ENCODE assay signal across 10 cellular contexts in genomic region chr4:13527192-13527982, GRCh38. TPM values are rescaled to one million over a fixed set of nuclear protein-coding genes. Genes with fewer than 3 reads are reported as not detected.
DNase-seq lines count a peak whose midpoint lies in the region; ATAC-seq and TF ChIP-seq lines count a peak whose summit lies in the region.
"Had no signal": no experiment of that assay in that cellular context is flagged by ENCODE, and none has a peak within 500 bp of the region (broad histone marks: within the 10 kb centered on the region; RNA-seq: fewer than 3 reads in every experiment).

No MANE protein-coding gene starts in this region.

- H3K9me3 ChIP-seq in H9 (ENCODE audit: control insufficient read depth, low read depth, low read length) (peaks cover 8% of the 10 kb centered on the region), lower lobe of right lung (peaks cover 9% of the 10 kb centered on the region)

- TF ChIP-seq CTCF in H9 (conservative IDR thresholded peaks at IDR 0.05): no peak
- no peak for TF ChIP-seq CTCF in activated CD8-positive, alpha-beta T cell treated with anti-CD3 and anti-CD28 coated beads for 36 hours (IDR thresholded peaks at IDR 0.05)
- no peak for TF ChIP-seq CTCF in osteocyte (IDR thresholded peaks at IDR 0.05)
- no peak for TF ChIP-seq CTCF in lower lobe of right lung (IDR thresholded peaks at IDR 0.05)

- no peak overlapping the region for H2BK15ac ChIP-seq in H9 (ENCODE audit: low read depth, low read length)

- no peak overlapping the region for H3K18ac ChIP-seq in H9 (ENCODE audit: insufficient read length, low read depth, low read length)

- H3K4me3 Mint-ChIP-seq in H9 (peak overlapping the region in 1 of 2 experiments; percentile 60; a peak in 1 of 5 replicates), osteocyte (ENCODE audit: unreplicated experiment) (no peak overlapping the region)
- no peak overlapping the region for H3K4me3 Mint-ChIP-seq in activated CD8-positive, alpha-beta T cell treated with anti-CD3 and anti-CD28 coated beads for 36 hours

- H2BK120ac ChIP-seq in H9 (ENCODE audit: low read depth, low read length, poor library complexity, severe bottlenecking): no peak overlapping the region

- H3K4me1 ChIP-seq in H9 (ENCODE audit: insufficient read depth, low read length): no peaks in the 10 kb centered on the region; the same call in 1 of the 2 replicates
- peaks cover 21% of the 10 kb centered on the region for H3K4me1 ChIP-seq in lower lobe of right lung

- H3K4ac ChIP-seq in H9 (ENCODE audit: low read depth, low read length): no peak overlapping the region

- intact Hi-C loops in activated CD8-positive, alpha-beta T cell treated with anti-CD3 and anti-CD28 coated beads for 36 hours (cut with micrococcal nuclease): no loop called here
- intact Hi-C loops in lower lobe of right lung (cut with DNase I): no loop called here

- peak overlapping the region; percentile 46 for H3K4me2 ChIP-seq in H9 (ENCODE audit: insufficient read depth, insufficient read length, low read length)

- H3K79me1 ChIP-seq in H9 (ENCODE audit: insufficient read depth, low read depth, low read length, poor library complexity, severe bottlenecking): no peaks in the 10 kb centered on the region

- H3K9me3 Mint-ChIP-seq in H9 (peaks cover 10 to 15% of the 10 kb centered on the region in 2 experiments), osteocyte (ENCODE audit: unreplicated experiment) (no peaks in the 10 kb centered on the region)
- H3K9me3 Mint-ChIP-seq in activated CD8-positive, alpha-beta T cell treated with anti-CD3 and anti-CD28 coated beads for 36 hours: peaks cover 9% of the 10 kb centered on the region

- H4K8ac ChIP-seq in H9 (replicated peaks; ENCODE audit: insufficient read length, low read depth, low read length): no peak overlapping the region

- no CpG with 5 or more reads among the region's 46 CpGs for WGBS in H9 (ENCODE audit: extremely low coverage, insufficient read length, low lambda C conversion rate)

- POLR2A ChIA-PET in activated CD8-positive, alpha-beta T cell treated with anti-CD3 and anti-CD28 coated beads for 36 hours (lab: Charles Lee): interaction anchor here (0.9 kb wide), 1 partner anchor 12 kb away, joined by 3 read pairs; no protein-coding TSS in a partner anchor

- peak; percentile 32 for ATAC-seq in activated CD8-positive, alpha-beta T cell treated with anti-CD3 and anti-CD28 coated beads for 36 hours
- ATAC-seq in lower lobe of right lung: no peak

- no peaks in the 10 kb centered on the region for H3K36me3 ChIP-seq in lower lobe of right lung

- no peak overlapping the region for H2BK20ac ChIP-seq in H9 (ENCODE audit: low read depth, low read length, poor library complexity, severe bottlenecking)

- no peak overlapping the region for H4K5ac ChIP-seq in H9 (ENCODE audit: insufficient read length, low read depth, low read length)

- H3K27ac Mint-ChIP-seq in H9 (no peak overlapping the region), osteocyte (ENCODE audit: unreplicated experiment) (no peak overlapping the region)
- no peak overlapping the region for H3K27ac Mint-ChIP-seq in activated CD8-positive, alpha-beta T cell treated with anti-CD3 and anti-CD28 coated beads for 36 hours

- no peak overlapping the region for H2BK5ac ChIP-seq in H9 (ENCODE audit: insufficient read length, low read length)

- H3K27me3 Mint-ChIP-seq in H9 (ENCODE audit: low read depth) (peaks cover 99% of the 10 kb centered on the region), osteocyte (ENCODE audit: unreplicated experiment) (peaks cover 60% of the 10 kb centered on the region)
- peaks cover 88% of the 10 kb centered on the region for H3K27me3 Mint-ChIP-seq in activated CD8-positive, alpha-beta T cell treated with anti-CD3 and anti-CD28 coated beads for 36 hours

- no peak overlapping the region for H4K91ac ChIP-seq in H9 (ENCODE audit: insufficient read length, low read depth, low read length)

- no peak overlapping the region for H3K14ac ChIP-seq in H9 (ENCODE audit: insufficient read depth, low read length)

- H3K23me2 ChIP-seq in H9 (ENCODE audit: insufficient read length, low read depth, low read length, poor library complexity, severe bottlenecking): peaks cover 14% of the 10 kb centered on the region

- H3T11ph ChIP-seq in H9 (ENCODE audit: low read length): no peak overlapping the region

- peaks cover 35 to 48% of the 10 kb centered on the region in 2 experiments for H3K4me1 Mint-ChIP-seq in H9
- H3K4me1 Mint-ChIP-seq in activated CD8-positive, alpha-beta T cell treated with anti-CD3 and anti-CD28 coated beads for 36 hours (ENCODE audit: low read depth): peaks cover 41% of the 10 kb centered on the region
- H3K4me1 Mint-ChIP-seq in osteocyte (ENCODE audit: unreplicated experiment): no peaks in the 10 kb centered on the region

- no peaks in the 10 kb centered on the region for H4K20me1 ChIP-seq in H9 (ENCODE audit: control insufficient read depth, insufficient read depth, insufficient read length)

- CTCF ChIA-PET in activated CD8-positive, alpha-beta T cell treated with anti-CD3 and anti-CD28 coated beads for 36 hours (lab: Charles Lee): interaction anchor here (1.6 to 6.0 kb wide), 4 partner anchors 15 to 44 kb away, joined by 5 to 31 read pairs (median 12); partner anchors contain the start of genes NKX3-2 and RAB28

- peaks cover 90% of the 10 kb centered on the region for H3K27me3 ChIP-seq in H9 (ENCODE audit: insufficient read depth, low read length)
- H3K27me3 ChIP-seq in lower lobe of right lung (ENCODE audit: low read depth): peaks cover 98% of the 10 kb centered on the region

- no peaks in the 10 kb centered on the region for H3K79me2 ChIP-seq in H9 (ENCODE audit: insufficient read depth, low read length)

- H3K23ac ChIP-seq in H9 (ENCODE audit: insufficient read length, low read depth, low read length): no peak overlapping the region

- H3K4me3 ChIP-seq in lower lobe of right lung: no peak overlapping the region
- H3K4me3 ChIP-seq: SK-N-MC had no signal

- H3K27ac ChIP-seq in H9 (ENCODE audit: insufficient read length, low read depth, low read length): no peak overlapping the region
- H3K27ac ChIP-seq in lower lobe of right lung: no peak overlapping the region
- H3K27ac ChIP-seq: SK-N-MC had no signal

- no peak overlapping the region for H3K9ac ChIP-seq in H9 (ENCODE audit: extremely low read depth, insufficient read length, low read length)

- no peak overlapping the region for H2BK12ac ChIP-seq in H9 (ENCODE audit: insufficient read length, low read depth, low read length)

- H2AK5ac ChIP-seq in H9 (ENCODE audit: insufficient read length, low read length): no peak overlapping the region

- H3K56ac ChIP-seq in H9 (ENCODE audit: insufficient read length, low read depth, low read length): no peak overlapping the region

- H3K36me3 Mint-ChIP-seq in H9 (ENCODE audit: insufficient read depth in 1 of 3, low read depth in 3 of 3): peaks cover 11 to 13% (median 12%) of the 10 kb centered on the region in 3 experiments
- H3K36me3 Mint-ChIP-seq in activated CD8-positive, alpha-beta T cell treated with anti-CD3 and anti-CD28 coated beads for 36 hours (ENCODE audit: low read depth): peaks cover 13% of the 10 kb centered on the region
- H3K36me3 Mint-ChIP-seq in osteocyte (ENCODE audit: unreplicated experiment): no peaks in the 10 kb centered on the region

- DNase-seq in NCI-H345 (lab: John Stamatoyannopoulos, UW) (peak; percentile 8), NCI-H345 treated with DMSO at 0.1 percent for 48 hours (lab: John Stamatoyannopoulos, UW; ENCODE audit: unreplicated experiment) (no peak), H9 (no peak), osteocyte (ENCODE audit: extremely low spot score, unreplicated experiment) (peak; percentile 80), NCI-H2107 (lab: John Stamatoyannopoulos, UW) (no peak), dedifferentiated amniotic fluid mesenchymal stem cell (ENCODE audit: extremely low spot score) (no peak), lower lobe of right lung (no peak)
- no peak for DNase-seq in activated CD8-positive, alpha-beta T cell treated with anti-CD3 and anti-CD28 coated beads for 36 hours
- DNase-seq: stimulated activated CD4-positive, alpha-beta T cell treated with anti-CD3 and anti-CD28 coated beads, Interleukin-12 subunit alpha, Interleukin-12 subunit beta, amount 100 ng/mL, for 4 hours had no signal

- no peak overlapping the region for H2AFZ ChIP-seq in H9 (ENCODE audit: low read length)

RNA-seq across cellular contexts. Expression of gene NKX3-2, which starts 16.9 kb away (rescaled TPM):
- total RNA-seq in H9 (2021): 1.9 and 2.3 TPM in 2 replicates
- not detected for total RNA-seq in activated CD8-positive, alpha-beta T cell treated with anti-CD3 and anti-CD28 coated beads for 36 hours
- total RNA-seq in osteocyte: 2.7 and 2.9 TPM in 2 replicates
- total RNA-seq in lower lobe of right lung: not detected

RNA-seq across cellular contexts. Expression of gene RAB28, which starts 43.2 kb away (rescaled TPM):
- 17.7 and 19.8 TPM in 2 replicates for total RNA-seq in H9 (2021)
- total RNA-seq in activated CD8-positive, alpha-beta T cell treated with anti-CD3 and anti-CD28 coated beads for 36 hours: 10 to 100 TPM; 12.5 to 13.1 TPM
- total RNA-seq in osteocyte: 13.2 and 16.2 TPM in 2 replicates
- 18.8 TPM for total RNA-seq in lower lobe of right lung

Comparison
In these comparisons a context has a peak if more than half of its experiments do, and no peak if none do; other contexts are left out.
1. DNase-seq: peak in NCI-H345 (single experiment) and osteocyte (single experiment); none in NCI-H345 treated with DMSO at 0.1 percent for 48 hours (single experiment), H9 (single experiment), activated CD8-positive, alpha-beta T cell treated with anti-CD3 and anti-CD28 coated beads for 36 hours (single experiment), NCI-H2107 (single experiment), dedifferentiated amniotic fluid mesenchymal stem cell (single experiment) and lower lobe of right lung (single experiment).